Comparison of ENCODE assay signal across 16 cellular contexts in genomic region chr9:6410653-6411052, GRCh38. TPM values are rescaled to one million over a fixed set of nuclear protein-coding genes. Genes with fewer than 3 reads are reported as not detected.
DNase-seq lines count a peak whose midpoint lies in the region; ATAC-seq and TF ChIP-seq lines count a peak whose summit lies in the region.
"Had no signal": no experiment of that assay in that cellular context is flagged by ENCODE, and none has a peak within 500 bp of the region (broad histone marks: within the 10 kb centered on the region; RNA-seq: fewer than 3 reads in every experiment).

No MANE protein-coding gene starts in this region.

- H3K9ac ChIP-seq in Karpas-422 (ENCODE audit: low read length) = no peak overlapping the region

- peak overlapping the region; percentile 49 for H3K4me2 ChIP-seq in Karpas-422 (ENCODE audit: low read depth, low read length, poor library complexity, severe bottlenecking)
- peak overlapping the region; percentile 86 for H3K4me2 ChIP-seq in OCI-LY7 (ENCODE audit: low read length)

- peak overlapping the region in 7 of 8 donors; percentile 2 to 59 (median 26) for H3K4me3 Mint-ChIP-seq in naive B cell
- H3K4me3 Mint-ChIP-seq: CD14-positive monocyte had no signal

- H3K27me3 ChIP-seq in Karpas-422 (ENCODE audit: low read length) = no peaks in the 10 kb centered on the region
- H3K27me3 ChIP-seq: SJSA1 had no signal

- H3K79me2 ChIP-seq in Karpas-422 (ENCODE audit: low read length) (peaks cover 24% of the 10 kb centered on the region), OCI-LY7 (ENCODE audit: insufficient read depth, low read depth, low read length) (peaks cover 24% of the 10 kb centered on the region)

- H3K9me3 Mint-ChIP-seq in naive B cell = peaks cover 0 to 3% (median 0%) of the 10 kb centered on the region in 7 donors
- H3K9me3 Mint-ChIP-seq: T-cell had no signal

- H3K4me1 ChIP-seq in Karpas-422 (ENCODE audit: low read length) (peaks cover 43% of the 10 kb centered on the region), OCI-LY7 (ENCODE audit: insufficient read depth, low read length, poor library complexity, severe bottlenecking) (peaks cover 38% of the 10 kb centered on the region)
- H3K4me1 ChIP-seq: SJSA1 had no signal

- H3K9me2 ChIP-seq in Karpas-422 (replicated peaks; ENCODE audit: insufficient read depth, low read length) = no peaks in the 10 kb centered on the region
- H3K9me2 ChIP-seq in OCI-LY7 (ENCODE audit: insufficient read depth, low read length) = no peaks in the 10 kb centered on the region

- peaks cover 8% of the 10 kb centered on the region; the same call in 1 of the 2 replicates for H4K20me1 ChIP-seq in Karpas-422 (ENCODE audit: insufficient read depth, low read depth, low read length)
- H4K20me1 ChIP-seq in OCI-LY7 (ENCODE audit: insufficient read depth, low read length) = peaks cover 16% of the 10 kb centered on the region

- H3K36me3 ChIP-seq in Karpas-422 (ENCODE audit: insufficient read depth, low read length) = no peaks in the 10 kb centered on the region; the same call in 1 of the 2 replicates
- H3K36me3 ChIP-seq in OCI-LY7 (ENCODE audit: insufficient read depth, low read length) = peaks cover 15% of the 10 kb centered on the region

- DNase-seq in NOMO-1 treated with DMSO at 0.1 percent for 48 hours (lab: John Stamatoyannopoulos, UW; ENCODE audit: unreplicated experiment) = peak; percentile 9
- no peak for DNase-seq in NOMO-1 treated with dmso at 0.1 percent for 144 hours (lab: John Stamatoyannopoulos, UW; ENCODE audit: unreplicated experiment)
- DNase-seq in Karpas-422 = peak; percentile 51
- DNase-seq in OCI-LY7 (ENCODE audit: low spot score) = peak; percentile 33
- DNase-seq in naive B cell = peak; percentile 31
- no peak for DNase-seq in HUDEP-2 (lab: John Stamatoyannopoulos, UW; ENCODE audit: unreplicated experiment in 76 of 76)
- no peak for DNase-seq in activated CD4-positive, alpha-beta T cell treated with anti-CD3 and anti-CD28 coated beads for 48 hours
- DNase-seq: IMR-90, NCI-H1092 treated with DMSO at 0.1 percent for 48 hours, NCI-H748 treated with DMSO at 0.1 percent for 48 hours, RPMI8226, T-cell had no signal

- intact Hi-C loops in OCI-LY7 (cut with micrococcal nuclease; ENCODE audit: unreplicated experiment) = loop anchor here (5.0 kb wide), 1 partner anchor 347 kb away; the partner anchor contains the start of gene KDM4C

- ATAC-seq in naive B cell (ENCODE audit: low read depth in 2 of 2) (no peak), HG02870 (IDR thresholded peaks at IDR 0.05; ENCODE audit: unreplicated experiment) (no peak)
- ATAC-seq: T-cell had no signal

- peaks cover 26 to 50% (median 47%) of the 10 kb centered on the region in 3 donors for H3K4me1 Mint-ChIP-seq in naive B cell

- H3K27ac Mint-ChIP-seq in naive B cell = peak overlapping the region in 5 of 6 donors; percentile 1 to 94 (median 19)
- H3K27ac Mint-ChIP-seq: CD14-positive monocyte had no signal

- POLR2A ChIA-PET in OCI-LY7 (lab: Charles Lee) = interaction anchor here (0.7 to 1.5 kb wide), 3 partner anchors 23 to 300 kb away, joined by 3 to 4 read pairs (median 3); no protein-coding TSS in a partner anchor

- H3K27ac ChIP-seq in Karpas-422 (ENCODE audit: low read length) = 0 out of 2 replicates have a peak overlapping the region, but pooled peaks have one; percentile 30
- H3K27ac ChIP-seq in OCI-LY7 (ENCODE audit: low read depth, low read length, poor library complexity, severe bottlenecking) = no peak overlapping the region
- H3K27ac ChIP-seq: 22Rv1, SJSA1 had no signal

- H3K27me3 Mint-ChIP-seq in naive B cell = no peaks in the 10 kb centered on the region

- H3K4me3 ChIP-seq in Karpas-422 (ENCODE audit: low read length) = 0 out of 2 replicates have a peak overlapping the region, but pooled peaks have one; percentile 14
- peak overlapping the region; percentile 4 for H3K4me3 ChIP-seq in OCI-LY7 (ENCODE audit: low read depth, low read length, poor library complexity, severe bottlenecking)
- H3K4me3 ChIP-seq: SJSA1 had no signal

- no peaks in the 10 kb centered on the region for H3K9me3 ChIP-seq in Karpas-422 (ENCODE audit: low read length)
- no peaks in the 10 kb centered on the region for H3K9me3 ChIP-seq in OCI-LY7 (ENCODE audit: low read length)
- H3K9me3 ChIP-seq: SJSA1 had no signal

- BruUV-seq in OCI-LY7 (replicated peaks; lab: Mats Ljungman, UMichigan) = no TSS peak

- TF ChIP-seq CTCF in OCI-LY7 (conservative IDR thresholded peaks at IDR 0.05; ENCODE audit: low read length) = no peak

- no peaks in the 10 kb centered on the region for H3K36me3 Mint-ChIP-seq in naive B cell
- H3K36me3 Mint-ChIP-seq: CD14-positive monocyte had no signal

- CTCF ChIA-PET in OCI-LY7 (lab: Charles Lee; ENCODE audit: unreplicated experiment) = no interaction called here

- H2AFZ ChIP-seq in Karpas-422 (ENCODE audit: low read length) (no peak overlapping the region), OCI-LY7 (ENCODE audit: low read length) (peak overlapping the region; percentile 22; the same call in 1 of the 2 replicates)

RNA-seq across cellular contexts. Expression of gene UHRF2, which starts 2.3 kb away (rescaled TPM):
- total RNA-seq in Karpas-422 (2014; rRNA removed; shearing (Covaris generic); ENCODE audit: low replicate concordance) = 45.4 and 85.5 TPM in 2 replicates
- total RNA-seq in OCI-LY7 (2014; rRNA removed; shearing (Covaris generic)) = 76.1 and 76.6 TPM in 2 replicates
- 70.1 and 92.0 TPM in 2 replicates for total RNA-seq in OCI-LY7 (2022)
- 10 to 100 TPM in 5 of 6 donors, 1 to 10 TPM in 1; 7.2 to 52.4 (median 23.6) TPM for polyA plus RNA-seq in naive B cell (ENCODE audit: low read depth in 6 of 6)

Comparison
In these comparisons a context has a peak if more than half of its experiments do, and no peak if none do; other contexts are left out.
1. DNase-seq: peak in NOMO-1 treated with DMSO at 0.1 percent for 48 hours (single experiment), Karpas-422 (single experiment), OCI-LY7 (single experiment) and naive B cell (single experiment); none in NOMO-1 treated with dmso at 0.1 percent for 144 hours (single experiment), HUDEP-2 (0 of 76) and activated CD4-positive, alpha-beta T cell treated with anti-CD3 and anti-CD28 coated beads for 48 hours (single experiment).